ENCODE assay signal across 10 cellular contexts in genomic region chr13:113647351-113648217, GRCh38. TPM values are rescaled to one million over a fixed set of nuclear protein-coding genes. Genes with fewer than 3 reads are reported as not detected.
DNase-seq lines count a peak whose midpoint lies in the region; ATAC-seq and TF ChIP-seq lines count a peak whose summit lies in the region.
"Had no signal": no experiment of that assay in that cellular context is flagged by ENCODE, and none has a peak within 500 bp of the region (broad histone marks: within the 10 kb centered on the region; RNA-seq: fewer than 3 reads in every experiment).

No MANE protein-coding gene starts in this region.

- H3K4me1 ChIP-seq in HCT116 (ENCODE audit: control insufficient read depth in 1 of 2, insufficient read depth in 2 of 2, low read length in 2 of 2) (peaks cover 9 to 11% of the 10 kb centered on the region in 2 experiments; a peak in 3 of 4 replicates), GM23338 (ENCODE audit: insufficient read depth) (no peaks in the 10 kb centered on the region)

- H2AFZ ChIP-seq in HCT116 (ENCODE audit: low read depth, low read length, poor library complexity, severe bottlenecking), result no peak overlapping the region
- H2AFZ ChIP-seq in GM23338, result no peak overlapping the region

- H3K27me3 Mint-ChIP-seq in GM23338 (ENCODE audit: insufficient read depth, low read depth, poor library complexity), result peaks cover 13% of the 10 kb centered on the region

- H3K4me1 Mint-ChIP-seq in GM23338, result peaks cover 7% of the 10 kb centered on the region; the same call in 2 of the 3 replicates

- no peak overlapping the region for H3K4me3 Mint-ChIP-seq in GM23338

- peak overlapping the region; percentile 26 for H3K4me2 ChIP-seq in HCT116 (ENCODE audit: low read length)
- no peak overlapping the region for H3K4me2 ChIP-seq in GM23338

- no peak overlapping the region for H3K27ac Mint-ChIP-seq in GM23338

- H3K27ac ChIP-seq in HCT116 (ENCODE audit: low read depth, low read length) (peak overlapping the region; percentile 32; the same call in 1 of the 2 replicates), GM23338 (ENCODE audit: low read depth) (no peak overlapping the region)
- H3K27ac ChIP-seq: HL-60 had no signal

- ATAC-seq in HCT116 (peak; percentile 71), GM18511 (IDR thresholded peaks at IDR 0.05; ENCODE audit: unreplicated experiment) (no peak), GM23338 (no peak), HG03280 (IDR thresholded peaks at IDR 0.05; ENCODE audit: unreplicated experiment) (no peak)

- H3F3A ChIP-seq in GM23338 (replicated peaks; ENCODE audit: low read depth), result no peaks in the 10 kb centered on the region

- RAD21 ChIA-PET in HCT116 (lab: Charles Lee; ENCODE audit: low non-redundant PET in 1 of 2, low total read pairs in 2 of 2, uncharacterized antibody in 2 of 2, unreplicated experiment in 2 of 2), result no interaction called here

- TF ChIP-seq CTCF in HCT116 (IDR thresholded peaks at IDR 0.05 in 2 of 3, conservative IDR thresholded peaks at IDR 0.05 in 1 of 3; ENCODE audit: borderline replicate concordance in 1 of 3, insufficient read depth in 1 of 3, low read depth in 2 of 3, low read length in 2 of 3), result no peak
- no peak for TF ChIP-seq CTCF in GM23338 (conservative IDR thresholded peaks at IDR 0.05; ENCODE audit: low read depth in 2 of 2)

- H3K27me3 ChIP-seq in HCT116 (ENCODE audit: insufficient read depth, low read length) (no peaks in the 10 kb centered on the region), GM23338 (ENCODE audit: insufficient read depth) (no peaks in the 10 kb centered on the region)

- H3K4me3 ChIP-seq in HCT116 (replicated peaks in 1 of 2; ENCODE audit: low read depth in 1 of 2, low read length in 2 of 2), result no peak overlapping the region
- H3K4me3 ChIP-seq in GM23338, result no peak overlapping the region

- no peak; the same call in 1 of the 2 replicates for TF ChIP-seq RAD21 in HCT116 (IDR thresholded peaks at IDR 0.05; ENCODE audit: low read depth)

- H3K79me2 ChIP-seq in HCT116 (ENCODE audit: insufficient read depth, low read length) (no peaks in the 10 kb centered on the region), GM23338 (replicated peaks; ENCODE audit: insufficient read depth) (no peaks in the 10 kb centered on the region)

- peaks cover 27% of the 10 kb centered on the region for H3K36me3 Mint-ChIP-seq in GM23338 (ENCODE audit: low read depth)

- no TSS peak for BruUV-seq in HCT116 (replicated peaks; lab: Mats Ljungman, UMichigan)

- TF ChIP-seq POLR2A in HCT116 (IDR thresholded peaks at IDR 0.05; ENCODE audit: borderline replicate concordance, extremely low read depth, insufficient read depth, insufficient read length), result no peak

- POLR2A ChIA-PET in HCT116 (lab: Charles Lee), result no interaction called here

- H3K36me3 ChIP-seq in HCT116 (ENCODE audit: control insufficient read depth in 1 of 2, insufficient read depth in 2 of 2, low read length in 2 of 2), result no peaks in the 10 kb centered on the region
- no peaks in the 10 kb centered on the region for H3K36me3 ChIP-seq in GM23338 (ENCODE audit: insufficient read depth)

- DNase-seq in HCT116 (ENCODE audit: low read depth, low spot score) (peak; percentile 19), NCI-H748 (lab: John Stamatoyannopoulos, UW; ENCODE audit: unreplicated experiment) (peak; percentile 90), dermis microvascular lymphatic vessel endothelial cell (ENCODE audit: low read depth in 2 of 2) (peak; percentile 31 to 46), medulla oblongata (ENCODE audit: extremely low spot score) (peak; percentile 93), GM23338 (ENCODE audit: low spot score) (no peak), retina (no peak)

- no peak overlapping the region for H3K9ac ChIP-seq in HCT116 (ENCODE audit: low read length)

- no peaks in the 10 kb centered on the region for H4K20me1 ChIP-seq in HCT116 (ENCODE audit: insufficient read depth)
- no peaks in the 10 kb centered on the region for H4K20me1 ChIP-seq in GM23338 (replicated peaks; ENCODE audit: insufficient read depth)

- no peaks in the 10 kb centered on the region for H3K9me3 ChIP-seq in HCT116 (ENCODE audit: control insufficient read depth in 1 of 2, insufficient read depth in 1 of 2, low read depth in 1 of 2, low read length in 2 of 2)

- intact Hi-C loops in HCT116 (cut with micrococcal nuclease), result no loop called here

- H3K9me3 Mint-ChIP-seq in GM23338, result peaks cover 18% of the 10 kb centered on the region; the same call in 2 of the 3 replicates

- CTCF ChIA-PET in HCT116 (lab: Charles Lee), result no interaction called here

- H3K9me2 ChIP-seq in HCT116 (ENCODE audit: insufficient read depth) (no peaks in the 10 kb centered on the region), GM23338 (ENCODE audit: insufficient read depth) (no peaks in the 10 kb centered on the region)

TF ChIP-seq in HCT116, 20 proteins besides CTCF, POLR2A, EP300 and RAD21:
- peak; percentile 77 for TF ChIP-seq CBX3 (IDR thresholded peaks at IDR 0.05; ENCODE audit: low read depth)
- peak; percentile 97 for TF ChIP-seq MAX (IDR thresholded peaks at IDR 0.05)
- peak; percentile 43; the same call in 1 of the 2 replicates for TF ChIP-seq SP1 (IDR thresholded peaks at IDR 0.05; ENCODE audit: low read depth)
- TF ChIP-seq SRF (IDR thresholded peaks at IDR 0.05; ENCODE audit: low read depth), result no peak

TF ChIP-seq in GM23338, 12 proteins besides CTCF, POLR2A, EP300 and RAD21 (continues in another document):
- TF ChIP-seq EZH2phosphoT487 (IDR thresholded peaks at IDR 0.05; ENCODE audit: unreplicated experiment), result no peak
- no peak for TF ChIP-seq ZNF331 (CRISPR knock-in tag; IDR thresholded peaks at IDR 0.05; ENCODE audit: low read depth)
- no peak for TF ChIP-seq STAT1 (IDR thresholded peaks at IDR 0.05; ENCODE audit: unreplicated experiment)
- no peak for TF ChIP-seq REST (IDR thresholded peaks at IDR 0.05; ENCODE audit: unreplicated experiment)
- no peak for TF ChIP-seq NANOG (IDR thresholded peaks at IDR 0.05; ENCODE audit: borderline replicate concordance)
- TF ChIP-seq JUNB (IDR thresholded peaks at IDR 0.05; ENCODE audit: unreplicated experiment), result no peak
- no peak for TF ChIP-seq ZNF114 (CRISPR knock-in tag; IDR thresholded peaks at IDR 0.05)

RNA-seq across cellular contexts. Expression of gene ATP4B, which starts 10.4 kb away (rescaled TPM):
- total RNA-seq in HCT116 (2021; ENCODE audit: unreplicated experiment), result not detected
- polyA plus RNA-seq in HCT116 (2012), result not detected in 2 replicates
- not detected in 2 replicates for total RNA-seq in dermis microvascular lymphatic vessel endothelial cell
- not detected in 2 replicates for total RNA-seq in GM23338 (2014; rRNA removed; shearing (Covaris generic))
- not detected in 2 replicates for polyA plus RNA-seq in GM23338 (2016; fragmentation: Nextera tagmentation; extraction: Ambion mirVana)
- total RNA-seq: subcutaneous adipose tissue had no signal

RNA-seq across cellular contexts. Expression of gene GRK1, which starts 19.4 kb away (rescaled TPM):
- not detected for total RNA-seq in HCT116 (2021; ENCODE audit: unreplicated experiment)
- 0.01 TPM in 2 replicates for polyA plus RNA-seq in HCT116 (2012)
- not detected in 2 replicates for total RNA-seq in dermis microvascular lymphatic vessel endothelial cell
- total RNA-seq in GM23338 (2014; rRNA removed; shearing (Covaris generic)), result 0.27 TPM in 1 of 2 replicates, not detected in the other
- polyA plus RNA-seq in GM23338 (2016; fragmentation: Nextera tagmentation; extraction: Ambion mirVana), result not detected in 2 replicates
- total RNA-seq: subcutaneous adipose tissue had no signal

Comparison
In these comparisons a context has a peak if more than half of its experiments do, and no peak if none do; other contexts are left out.
1. DNase-seq: peak in HCT116 (single experiment), NCI-H748 (single experiment), dermis microvascular lymphatic vessel endothelial cell (2 of 2) and medulla oblongata (single experiment); none in GM23338 (single experiment) and retina (single experiment).